Comparison of ENCODE assay signal across 1 cellular context in genomic region chr1:38858833-38859560, GRCh38.
A peak's percentile ranks its signal among the peaks of the same experiment; 100 is the strongest.
TF ChIP-seq lines count a peak whose summit lies in the region.

No MANE protein-coding gene starts in this region.

TF ChIP-seq in HepG2, 621 proteins besides CTCF, POLR2A, EP300 and RAD21 (continued from another document and continues in another):
- TF ChIP-seq ZNF704 (CRISPR knock-in tag; IDR thresholded peaks at IDR 0.05; ENCODE audit: borderline replicate concordance) (no peak), ZNF660 (CRISPR knock-in tag; IDR thresholded peaks at IDR 0.05; ENCODE audit: borderline replicate concordance, low read depth) (no peak), ATAD3A (CRISPR knock-in tag; IDR thresholded peaks at IDR 0.05) (no peak), ZNF644 (CRISPR knock-in tag; IDR thresholded peaks at IDR 0.05; ENCODE audit: low read depth) (no peak), HIVEP1 (CRISPR knock-in tag; IDR thresholded peaks at IDR 0.05) (no peak), SYNCRIP (IDR thresholded peaks at IDR 0.05; ENCODE audit: insufficient read depth, low read depth, low read length) (no peak), ZNF430 (CRISPR knock-in tag; IDR thresholded peaks at IDR 0.05) (peak; percentile 16; the same call in 1 of the 2 replicates), IKZF4 (CRISPR knock-in tag; IDR thresholded peaks at IDR 0.05; ENCODE audit: borderline replicate concordance, low read depth, not compliant biosample characterization) (no peak), UBTF (CRISPR knock-in tag; IDR thresholded peaks at IDR 0.05) (peak; percentile 26; the same call in 1 of the 2 replicates), ZNF616 (CRISPR knock-in tag; IDR thresholded peaks at IDR 0.05; ENCODE audit: low read depth) (no peak), HINFP (CRISPR knock-in tag; IDR thresholded peaks at IDR 0.05; ENCODE audit: low read depth) (no peak), ZNF547 (CRISPR knock-in tag; IDR thresholded peaks at IDR 0.05) (no peak), ARNT (IDR thresholded peaks at IDR 0.05) (no peak), PHF5A (CRISPR knock-in tag; IDR thresholded peaks at IDR 0.05; ENCODE audit: low read depth, unreplicated experiment) (no peak), XBP1 (CRISPR knock-in tag; IDR thresholded peaks at IDR 0.05) (no peak), ZNF772 (CRISPR knock-in tag; IDR thresholded peaks at IDR 0.05) (peak; percentile 17; the same call in 1 of the 2 replicates), THAP11 (CRISPR knock-in tag; IDR thresholded peaks at IDR 0.05) (no peak), PHF20 (CRISPR knock-in tag; IDR thresholded peaks at IDR 0.05) (no peak), PBX3 (CRISPR knock-in tag; IDR thresholded peaks at IDR 0.05; ENCODE audit: borderline replicate concordance) (no peak), PRPF4 (IDR thresholded peaks at IDR 0.05; ENCODE audit: low read depth, low read length, poor library complexity, severe bottlenecking) (no peak), AGO2 (optimal IDR thresholded peaks at IDR 0.05; ENCODE audit: low read depth, low read length) (no peak), ZHX2 (IDR thresholded peaks at IDR 0.05; ENCODE audit: low read depth) (no peak), ZHX2 (CRISPR knock-in tag; IDR thresholded peaks at IDR 0.05; ENCODE audit: borderline replicate concordance) (no peak; the same call in 1 of the 2 replicates), FOXP1 (IDR thresholded peaks at IDR 0.05) (no peak), FOXP1 (CRISPR knock-in tag; IDR thresholded peaks at IDR 0.05) (no peak; the same call in 1 of the 2 replicates), CENPBD1 (CRISPR knock-in tag; IDR thresholded peaks at IDR 0.05; ENCODE audit: borderline replicate concordance, low read depth) (no peak), MLX (CRISPR knock-in tag; IDR thresholded peaks at IDR 0.05) (no peak), DRAP1 (CRISPR knock-in tag; IDR thresholded peaks at IDR 0.05) (no peak), ZNF367 (CRISPR knock-in tag; IDR thresholded peaks at IDR 0.05; ENCODE audit: borderline replicate concordance) (0 out of 2 replicates have a peak, but pooled peaks have one; percentile 51), MXD4 (CRISPR knock-in tag; IDR thresholded peaks at IDR 0.05) (no peak), HOXA3 (CRISPR knock-in tag; IDR thresholded peaks at IDR 0.05) (no peak; the same call in 1 of the 2 replicates), ZNF7 (CRISPR knock-in tag; IDR thresholded peaks at IDR 0.05) (no peak), PRMT3 (CRISPR knock-in tag; IDR thresholded peaks at IDR 0.05; ENCODE audit: borderline replicate concordance, low read depth) (no peak), ZFP36L2 (CRISPR knock-in tag; IDR thresholded peaks at IDR 0.05) (no peak), HOXD1 (CRISPR knock-in tag; IDR thresholded peaks at IDR 0.05) (no peak), ZNF3 (CRISPR knock-in tag; IDR thresholded peaks at IDR 0.05) (no peak), SALL1 (CRISPR knock-in tag; IDR thresholded peaks at IDR 0.05) (peak; percentile 4; the same call in 1 of the 2 replicates), MAFF (IDR thresholded peaks at IDR 0.05; ENCODE audit: low read depth, low read length) (no peak), MNT (IDR thresholded peaks at IDR 0.05) (no peak), NFE2L1 (CRISPR knock-in tag; IDR thresholded peaks at IDR 0.05; ENCODE audit: borderline replicate concordance) (no peak), ZGPAT (CRISPR knock-in tag; IDR thresholded peaks at IDR 0.05) (no peak), RBAK (CRISPR knock-in tag; IDR thresholded peaks at IDR 0.05) (no peak), PLSCR1 (CRISPR knock-in tag; IDR thresholded peaks at IDR 0.05; ENCODE audit: borderline replicate concordance) (no peak), ARID3A (IDR thresholded peaks at IDR 0.05; ENCODE audit: low read depth, low read length) (no peak)
